Comparison of ENCODE assay signal across 18 cellular contexts in the genomic region with DNA sequence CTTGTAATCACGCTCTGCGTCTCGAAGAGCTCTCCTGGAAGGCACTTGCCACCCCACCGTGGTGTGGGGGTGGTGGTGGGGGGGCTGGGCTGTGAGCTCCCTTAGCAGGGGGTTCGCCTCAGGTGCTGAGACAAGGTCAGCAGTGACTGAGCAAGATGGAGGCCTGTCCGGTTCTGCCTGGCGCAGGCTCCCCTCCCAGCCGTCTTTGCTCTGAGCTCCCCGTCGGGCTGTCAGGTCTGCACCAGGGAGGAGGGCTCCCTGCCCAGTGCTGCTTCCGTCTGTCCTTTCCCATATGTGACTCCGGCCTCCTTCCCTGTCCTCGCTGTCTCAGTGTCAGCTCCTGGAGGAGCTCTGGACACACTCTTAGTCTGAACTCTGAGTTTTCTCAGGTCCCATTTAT.
DNase-seq lines count a peak whose midpoint lies in the region; ATAC-seq, FAIRE-seq and TF ChIP-seq lines count a peak whose summit lies in the region.
"Had no signal": no experiment of that assay in that cellular context is flagged by ENCODE, and none has a peak within 500 bp of the region (broad histone marks: within the 10 kb centered on the region; RNA-seq: fewer than 3 reads in every experiment).

No MANE protein-coding gene starts in this region.

- no peaks in the 10 kb centered on the region for H3K27me3 ChIP-seq in parathyroid adenoma (ENCODE audit: control insufficient read depth, insufficient read depth, low read length)
- 0 out of 2 replicates have a peak, but pooled peaks cover 3% of the 10 kb centered on the region for H3K27me3 ChIP-seq in MM.1S (replicated peaks; ENCODE audit: insufficient read depth, low read length)
- H3K27me3 ChIP-seq: BE2C had no signal

- H3K9ac ChIP-seq in kidney (ENCODE audit: low read length in 2 of 2) (no peak overlapping the region), parathyroid adenoma (no peak overlapping the region), MM.1S (ENCODE audit: low read length) (no peak overlapping the region)

- DNase-seq in natural killer cell treated with Interleukin-12 subunit alpha and Interleukin-12 subunit beta and Interleukin-15 and Interleukin-18, amount 100 ng/mL, for 72 hours (ENCODE audit: low spot score): peak; percentile 42
- DNase-seq in natural killer cell: no peak
- DNase-seq in kidney: peak; percentile 51
- no peak for DNase-seq in WTC11 (ENCODE audit: low spot score)
- no peak for DNase-seq in MM.1S
- DNase-seq: BE2C; CD4-positive, CD25-positive, alpha-beta regulatory T cell; EL; Kasumi-1; NCI-H1417; NCI-H1694 treated with DMSO at 0.1 percent for 48 hours; NCI-H2081 treated with DMSO at 0.1 percent for 48 hours; NCI-H446; NCI-H526 had no signal

- H3K4me1 ChIP-seq in kidney (ENCODE audit: control insufficient read depth in 1 of 2, insufficient read depth in 1 of 2, low read depth in 1 of 2, low read length in 2 of 2): no peaks in the 10 kb centered on the region
- H3K4me1 ChIP-seq in parathyroid adenoma: peaks cover 12% of the 10 kb centered on the region
- H3K4me1 ChIP-seq in MM.1S (ENCODE audit: low read length): no peaks in the 10 kb centered on the region

- H3K27ac ChIP-seq in kidney (ENCODE audit: low read depth in 2 of 2, low read length in 2 of 2) (no peak overlapping the region), parathyroid adenoma (peak overlapping the region; percentile 11), MM.1S (ENCODE audit: low read length) (no peak overlapping the region)

- H3K9me3 Mint-ChIP-seq in natural killer cell treated with Interleukin-12 subunit alpha and Interleukin-12 subunit beta and Interleukin-15 and Interleukin-18, amount 100 ng/mL, for 72 hours: no peaks in the 10 kb centered on the region
- H3K9me3 Mint-ChIP-seq in natural killer cell (no peaks in the 10 kb centered on the region), WTC11 (no peaks in the 10 kb centered on the region)

- H3K4me1 Mint-ChIP-seq in natural killer cell treated with Interleukin-12 subunit alpha and Interleukin-12 subunit beta and Interleukin-15 and Interleukin-18, amount 100 ng/mL, for 72 hours (ENCODE audit: low read depth in 2 of 2): no peaks in the 10 kb centered on the region
- no peaks in the 10 kb centered on the region for H3K4me1 Mint-ChIP-seq in natural killer cell
- peaks cover 3% of the 10 kb centered on the region for H3K4me1 Mint-ChIP-seq in WTC11
- H3K4me1 Mint-ChIP-seq: CD4-positive, CD25-positive, alpha-beta regulatory T cell had no signal

- no peak overlapping the region for H3K4me3 Mint-ChIP-seq in natural killer cell treated with Interleukin-12 subunit alpha and Interleukin-12 subunit beta and Interleukin-15 and Interleukin-18, amount 100 ng/mL, for 72 hours
- H3K4me3 Mint-ChIP-seq in natural killer cell (no peak overlapping the region), WTC11 (no peak overlapping the region)
- H3K4me3 Mint-ChIP-seq: CD4-positive, CD25-positive, alpha-beta regulatory T cell had no signal

- H3K4me2 ChIP-seq in parathyroid adenoma (ENCODE audit: low read length): no peak overlapping the region
- H3K4me2 ChIP-seq in MM.1S (ENCODE audit: low read depth, low read length): no peak overlapping the region

- H3K79me2 ChIP-seq in parathyroid adenoma (no peaks in the 10 kb centered on the region), MM.1S (ENCODE audit: low read length) (no peaks in the 10 kb centered on the region)

- no peak for ATAC-seq in natural killer cell treated with Interleukin-12 subunit alpha and Interleukin-12 subunit beta and Interleukin-15 and Interleukin-18, amount 100 ng/mL, for 72 hours
- ATAC-seq in natural killer cell (no peak), WTC11 (no peak), HG03378 (IDR thresholded peaks at IDR 0.05; ENCODE audit: unreplicated experiment) (no peak)
- ATAC-seq: Right ventricle myocardium inferior had no signal

- FAIRE-seq in kidney (lab: Jason Lieb, UNC): no peak
- FAIRE-seq: RCC 7860 had no signal

- POLR2A ChIA-PET in WTC11 (lab: Charles Lee): no interaction called here

- CTCF ChIA-PET in WTC11 (lab: Charles Lee): no interaction called here

- no peaks in the 10 kb centered on the region for H3K9me2 ChIP-seq in MM.1S (replicated peaks; ENCODE audit: insufficient read depth, low read length)

- H3K36me3 Mint-ChIP-seq in natural killer cell treated with Interleukin-12 subunit alpha and Interleukin-12 subunit beta and Interleukin-15 and Interleukin-18, amount 100 ng/mL, for 72 hours: no peaks in the 10 kb centered on the region
- H3K36me3 Mint-ChIP-seq in natural killer cell: no peaks in the 10 kb centered on the region
- H3K36me3 Mint-ChIP-seq in WTC11: no peaks in the 10 kb centered on the region
- H3K36me3 Mint-ChIP-seq: CD4-positive, CD25-positive, alpha-beta regulatory T cell had no signal

- H3K9me3 ChIP-seq in kidney (ENCODE audit: control insufficient read depth in 1 of 2, low read length in 2 of 2): peaks cover 0 to 7% of the 10 kb centered on the region in 2 donors
- H3K9me3 ChIP-seq in parathyroid adenoma (ENCODE audit: control insufficient read depth, low read length): no peaks in the 10 kb centered on the region
- H3K9me3 ChIP-seq in MM.1S (replicated peaks; ENCODE audit: insufficient read depth, low read length): no peaks in the 10 kb centered on the region
- H3K9me3 ChIP-seq: BE2C had no signal

- peaks cover 15 to 25% of the 10 kb centered on the region in 2 donors for H3K27me3 Mint-ChIP-seq in natural killer cell treated with Interleukin-12 subunit alpha and Interleukin-12 subunit beta and Interleukin-15 and Interleukin-18, amount 100 ng/mL, for 72 hours
- peaks cover 8 to 44% of the 10 kb centered on the region in 2 donors for H3K27me3 Mint-ChIP-seq in natural killer cell (ENCODE audit: low read depth in 2 of 2)
- no peaks in the 10 kb centered on the region for H3K27me3 Mint-ChIP-seq in WTC11 (ENCODE audit: low read depth)

- H2AFZ ChIP-seq in parathyroid adenoma (peak overlapping the region; percentile 8), MM.1S (ENCODE audit: low read length) (no peak overlapping the region)

- no peak overlapping the region for H3K27ac Mint-ChIP-seq in natural killer cell treated with Interleukin-12 subunit alpha and Interleukin-12 subunit beta and Interleukin-15 and Interleukin-18, amount 100 ng/mL, for 72 hours
- no peak overlapping the region for H3K27ac Mint-ChIP-seq in natural killer cell
- no peak overlapping the region for H3K27ac Mint-ChIP-seq in WTC11
- H3K27ac Mint-ChIP-seq: CD4-positive, CD25-positive, alpha-beta regulatory T cell had no signal

- H3F3A ChIP-seq in MM.1S (ENCODE audit: insufficient read depth, low read length): no peaks in the 10 kb centered on the region

- H3K36me3 ChIP-seq in kidney (ENCODE audit: control insufficient read depth in 1 of 2, insufficient read depth in 2 of 2, low read length in 2 of 2) (no peaks in the 10 kb centered on the region), parathyroid adenoma (ENCODE audit: control insufficient read depth, insufficient read depth, low read length) (no peaks in the 10 kb centered on the region), MM.1S (replicated peaks; ENCODE audit: insufficient read depth, low read length) (no peaks in the 10 kb centered on the region)
- H3K36me3 ChIP-seq: BE2C had no signal

- intact Hi-C loops in natural killer cell (cut with micrococcal nuclease) (no loop called here), kidney (cut with DNase I) (no loop called here)

- no peaks in the 10 kb centered on the region for H4K20me1 ChIP-seq in MM.1S (ENCODE audit: insufficient read depth, low read length)

- H3K4me3 ChIP-seq in kidney (ENCODE audit: low read length in 2 of 2) (no peak overlapping the region), parathyroid adenoma (ENCODE audit: low read depth, low read length) (no peak overlapping the region), MM.1S (ENCODE audit: low read length) (no peak overlapping the region)

- TF ChIP-seq CTCF in natural killer cell (IDR thresholded peaks at IDR 0.05) (no peak), kidney (IDR thresholded peaks at IDR 0.05; ENCODE audit: borderline replicate concordance, extremely low read depth, insufficient read depth) (no peak), parathyroid adenoma (IDR thresholded peaks at IDR 0.05) (no peak), WTC11 (IDR thresholded peaks at IDR 0.05) (no peak), MM.1S (IDR thresholded peaks at IDR 0.05; ENCODE audit: low read length) (no peak)

TF ChIP-seq in WTC11, 78 proteins besides CTCF, POLR2A, EP300 and RAD21 (continues in another document):
- TF ChIP-seq, protein P1, sequence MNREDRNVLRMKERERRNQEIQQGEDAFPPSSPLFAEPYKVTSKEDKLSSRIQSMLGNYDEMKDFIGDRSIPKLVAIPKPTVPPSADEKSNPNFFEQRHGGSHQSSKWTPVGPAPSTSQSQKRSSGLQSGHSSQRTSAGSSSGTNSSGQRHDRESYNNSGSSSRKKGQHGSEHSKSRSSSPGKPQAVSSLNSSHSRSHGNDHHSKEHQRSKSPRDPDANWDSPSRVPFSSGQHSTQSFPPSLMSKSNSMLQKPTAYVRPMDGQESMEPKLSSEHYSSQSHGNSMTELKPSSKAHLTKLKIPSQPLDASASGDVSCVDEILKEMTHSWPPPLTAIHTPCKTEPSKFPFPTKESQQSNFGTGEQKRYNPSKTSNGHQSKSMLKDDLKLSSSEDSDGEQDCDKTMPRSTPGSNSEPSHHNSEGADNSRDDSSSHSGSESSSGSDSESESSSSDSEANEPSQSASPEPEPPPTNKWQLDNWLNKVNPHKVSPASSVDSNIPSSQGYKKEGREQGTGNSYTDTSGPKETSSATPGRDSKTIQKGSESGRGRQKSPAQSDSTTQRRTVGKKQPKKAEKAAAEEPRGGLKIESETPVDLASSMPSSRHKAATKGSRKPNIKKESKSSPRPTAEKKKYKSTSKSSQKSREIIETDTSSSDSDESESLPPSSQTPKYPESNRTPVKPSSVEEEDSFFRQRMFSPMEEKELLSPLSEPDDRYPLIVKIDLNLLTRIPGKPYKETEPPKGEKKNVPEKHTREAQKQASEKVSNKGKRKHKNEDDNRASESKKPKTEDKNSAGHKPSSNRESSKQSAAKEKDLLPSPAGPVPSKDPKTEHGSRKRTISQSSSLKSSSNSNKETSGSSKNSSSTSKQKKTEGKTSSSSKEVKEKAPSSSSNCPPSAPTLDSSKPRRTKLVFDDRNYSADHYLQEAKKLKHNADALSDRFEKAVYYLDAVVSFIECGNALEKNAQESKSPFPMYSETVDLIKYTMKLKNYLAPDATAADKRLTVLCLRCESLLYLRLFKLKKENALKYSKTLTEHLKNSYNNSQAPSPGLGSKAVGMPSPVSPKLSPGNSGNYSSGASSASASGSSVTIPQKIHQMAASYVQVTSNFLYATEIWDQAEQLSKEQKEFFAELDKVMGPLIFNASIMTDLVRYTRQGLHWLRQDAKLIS (CRISPR knock-in tag; IDR thresholded peaks at IDR 0.05; ENCODE audit: borderline replicate concordance): no peak
- TF ChIP-seq SMAD3 (CRISPR knock-in tag; IDR thresholded peaks at IDR 0.05; ENCODE audit: borderline replicate concordance) (no peak), ZBTB21 (CRISPR knock-in tag; IDR thresholded peaks at IDR 0.05; ENCODE audit: borderline replicate concordance) (no peak)
- TF ChIP-seq, protein P2, sequence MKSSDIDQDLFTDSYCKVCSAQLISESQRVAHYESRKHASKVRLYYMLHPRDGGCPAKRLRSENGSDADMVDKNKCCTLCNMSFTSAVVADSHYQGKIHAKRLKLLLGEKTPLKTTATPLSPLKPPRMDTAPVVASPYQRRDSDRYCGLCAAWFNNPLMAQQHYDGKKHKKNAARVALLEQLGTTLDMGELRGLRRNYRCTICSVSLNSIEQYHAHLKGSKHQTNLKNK (CRISPR knock-in tag; IDR thresholded peaks at IDR 0.05): no peak

Comparison
In these comparisons a context has a peak if more than half of its experiments do, and no peak if none do; other contexts are left out.
1. DNase-seq: peak in natural killer cell treated with Interleukin-12 subunit alpha and Interleukin-12 subunit beta and Interleukin-15 and Interleukin-18, amount 100 ng/mL, for 72 hours (single experiment) and kidney (single experiment); none in natural killer cell (single experiment), WTC11 (single experiment) and MM.1S (single experiment).